ENCODE assay signal across 1 cellular context in the genomic region with DNA sequence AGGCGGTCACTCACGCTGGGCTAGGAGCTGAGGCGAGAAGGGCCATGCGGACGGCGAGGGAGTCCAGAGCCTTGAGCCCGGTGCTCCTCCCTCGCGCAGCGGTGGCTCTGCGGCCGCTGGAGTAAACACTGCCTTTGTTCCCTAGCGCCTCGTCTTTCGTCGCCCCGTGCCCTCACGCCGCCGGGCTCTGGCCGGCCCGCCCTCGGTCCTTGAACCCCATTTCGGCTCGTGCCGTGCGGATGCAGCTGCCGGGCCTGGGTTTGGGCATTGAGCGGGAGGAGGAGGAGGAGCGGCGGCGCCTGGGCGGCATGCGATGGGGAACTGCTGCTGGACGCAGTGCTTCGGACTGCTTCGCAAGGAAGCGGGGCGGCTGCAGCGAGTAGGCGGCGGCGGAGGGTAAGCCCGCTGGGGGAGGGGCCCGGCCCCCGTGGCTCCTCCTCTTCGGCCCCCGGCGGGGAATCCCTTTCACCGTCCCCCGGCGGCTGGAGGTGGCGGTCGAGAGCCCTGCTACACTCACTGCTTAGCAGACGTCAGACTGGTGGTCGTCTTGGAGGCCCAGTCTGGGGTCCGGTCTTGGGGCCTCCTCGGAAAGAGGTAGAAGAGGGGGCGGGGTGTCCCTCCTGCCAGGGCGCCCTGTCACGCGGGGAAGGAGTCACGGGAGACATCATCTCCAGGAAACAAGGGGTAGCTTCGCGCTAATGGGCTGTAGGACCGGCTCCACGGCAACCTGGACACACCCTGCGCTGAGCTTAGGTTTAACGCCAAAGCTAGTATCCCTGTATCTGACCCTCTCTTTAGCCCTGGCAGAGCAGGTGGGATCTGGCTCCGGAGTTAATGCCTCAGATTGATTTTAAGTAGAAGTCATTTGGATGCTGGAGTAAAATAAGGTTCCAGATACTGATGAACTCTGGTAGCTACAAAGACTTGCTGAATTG.
TF ChIP-seq lines count a peak whose summit lies in the region.

A gene with protein sequence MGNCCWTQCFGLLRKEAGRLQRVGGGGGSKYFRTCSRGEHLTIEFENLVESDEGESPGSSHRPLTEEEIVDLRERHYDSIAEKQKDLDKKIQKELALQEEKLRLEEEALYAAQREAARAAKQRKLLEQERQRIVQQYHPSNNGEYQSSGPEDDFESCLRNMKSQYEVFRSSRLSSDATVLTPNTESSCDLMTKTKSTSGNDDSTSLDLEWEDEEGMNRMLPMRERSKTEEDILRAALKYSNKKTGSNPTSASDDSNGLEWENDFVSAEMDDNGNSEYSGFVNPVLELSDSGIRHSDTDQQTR (plus strand): TSS at position 9 of the 935 bp plus-strand sequence. CDS start 305 bp downstream, at position 314.

TF ChIP-seq in IMR-90, 13 proteins besides CTCF, POLR2A, EP300 and RAD21:
- peak; percentile 71 for TF ChIP-seq MXI1 (IDR thresholded peaks at IDR 0.05; ENCODE audit: borderline replicate concordance, low read depth, low read length)
- TF ChIP-seq BHLHE40 (IDR thresholded peaks at IDR 0.05; ENCODE audit: low read depth, low read length) = peak; percentile 34
- TF ChIP-seq, protein P1, sequence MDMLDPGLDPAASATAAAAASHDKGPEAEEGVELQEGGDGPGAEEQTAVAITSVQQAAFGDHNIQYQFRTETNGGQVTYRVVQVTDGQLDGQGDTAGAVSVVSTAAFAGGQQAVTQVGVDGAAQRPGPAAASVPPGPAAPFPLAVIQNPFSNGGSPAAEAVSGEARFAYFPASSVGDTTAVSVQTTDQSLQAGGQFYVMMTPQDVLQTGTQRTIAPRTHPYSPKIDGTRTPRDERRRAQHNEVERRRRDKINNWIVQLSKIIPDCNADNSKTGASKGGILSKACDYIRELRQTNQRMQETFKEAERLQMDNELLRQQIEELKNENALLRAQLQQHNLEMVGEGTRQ (IDR thresholded peaks at IDR 0.05; ENCODE audit: low read depth, low read length) = peak; percentile 68
- no peak for TF ChIP-seq RCOR1 (IDR thresholded peaks at IDR 0.05; ENCODE audit: insufficient replicate concordance, low read length)
- peak; percentile 85; the same call in 1 of the 2 replicates for TF ChIP-seq MAZ (IDR thresholded peaks at IDR 0.05; ENCODE audit: borderline replicate concordance, low read depth, low read length)
